Comparison of ENCODE assay signal across 8 cellular contexts in genomic region chr14:74905595-74906142, GRCh38. TPM values are rescaled to one million over a fixed set of nuclear protein-coding genes. Genes with fewer than 3 reads are reported as not detected.
A peak's percentile ranks its signal among the peaks of the same experiment; 100 is the strongest.
DNase-seq lines count a peak whose midpoint lies in the region; ATAC-seq and TF ChIP-seq lines count a peak whose summit lies in the region.

No MANE protein-coding gene starts in this region.

- H3K9me3 Mint-ChIP-seq in GM23338 (no peaks in the 10 kb centered on the region), osteocyte (ENCODE audit: unreplicated experiment) (no peaks in the 10 kb centered on the region)
- H3K9me3 Mint-ChIP-seq in activated T-helper 17 cell treated with anti-CD3 and anti-CD28 coated beads, Interleukin-2, amount 50 U/mL, for 72 hours, result no peaks in the 10 kb centered on the region

- DNase-seq in Ammon's horn (ENCODE audit: low spot score) (peak; percentile 73), GM23338 (ENCODE audit: low spot score) (peak; percentile 85), PC-3 (peak; percentile 68), fibroblast of the conjunctiva (ENCODE audit: low read depth) (peak; percentile 27), osteocyte (ENCODE audit: extremely low spot score, unreplicated experiment) (peak; percentile 89), tibial nerve (ENCODE audit: low spot score in 2 of 2) (peak; percentile 59 to 84)

- H2AFZ ChIP-seq in GM23338, result no peak overlapping the region
- no peak overlapping the region for H2AFZ ChIP-seq in PC-3 (ENCODE audit: low read length)

- H3K36me3 Mint-ChIP-seq in GM23338 (ENCODE audit: low read depth) (peaks cover 43% of the 10 kb centered on the region), osteocyte (ENCODE audit: unreplicated experiment) (peaks cover 22% of the 10 kb centered on the region)
- H3K36me3 Mint-ChIP-seq in activated T-helper 17 cell treated with anti-CD3 and anti-CD28 coated beads, Interleukin-2, amount 50 U/mL, for 72 hours (ENCODE audit: low read depth), result peaks cover 42% of the 10 kb centered on the region

- H3K79me2 ChIP-seq in GM23338 (replicated peaks; ENCODE audit: insufficient read depth), result no peaks in the 10 kb centered on the region
- H3K79me2 ChIP-seq in PC-3 (ENCODE audit: low read length), result no peaks in the 10 kb centered on the region

- H3K9me3 ChIP-seq in PC-3 (ENCODE audit: low read length) (no peaks in the 10 kb centered on the region), tibial nerve (no peaks in the 10 kb centered on the region)

- no peak overlapping the region for H3K4me3 Mint-ChIP-seq in GM23338
- no peak overlapping the region for H3K4me3 Mint-ChIP-seq in activated T-helper 17 cell treated with anti-CD3 and anti-CD28 coated beads, Interleukin-2, amount 50 U/mL, for 72 hours
- H3K4me3 Mint-ChIP-seq in osteocyte (ENCODE audit: unreplicated experiment), result no peak overlapping the region

- H3K4me2 ChIP-seq in GM23338 (no peak overlapping the region), PC-3 (ENCODE audit: low read length) (no peak overlapping the region)

- H3K4me1 Mint-ChIP-seq in GM23338 (peaks cover 8% of the 10 kb centered on the region), osteocyte (ENCODE audit: unreplicated experiment) (peaks cover 15% of the 10 kb centered on the region)
- H3K4me1 Mint-ChIP-seq in activated T-helper 17 cell treated with anti-CD3 and anti-CD28 coated beads, Interleukin-2, amount 50 U/mL, for 72 hours, result no peaks in the 10 kb centered on the region

- TF ChIP-seq CTCF in GM23338 (conservative IDR thresholded peaks at IDR 0.05; ENCODE audit: low read depth in 2 of 2) (peak; percentile 95 to 96), PC-3 (conservative IDR thresholded peaks at IDR 0.05; ENCODE audit: low read depth, low read length) (peak; percentile 98), osteocyte (IDR thresholded peaks at IDR 0.05) (peak; percentile 95), tibial nerve (IDR thresholded peaks at IDR 0.05) (peak; percentile 91 to 95 (median 94))

- H3K27me3 Mint-ChIP-seq in GM23338 (ENCODE audit: insufficient read depth, low read depth, poor library complexity), result peaks cover 9% of the 10 kb centered on the region
- H3K27me3 Mint-ChIP-seq in activated T-helper 17 cell treated with anti-CD3 and anti-CD28 coated beads, Interleukin-2, amount 50 U/mL, for 72 hours, result no peaks in the 10 kb centered on the region
- no peaks in the 10 kb centered on the region for H3K27me3 Mint-ChIP-seq in osteocyte (ENCODE audit: unreplicated experiment)

- no TSS peak for BruUV-seq in PC-3 (replicated peaks; lab: Mats Ljungman, UMichigan)

- intact Hi-C loops in PC-3 (cut with micrococcal nuclease), result loop anchor here (1.0 kb wide), 1 partner anchor 44 kb away; no protein-coding TSS in a partner anchor

- H3K36me3 ChIP-seq in GM23338 (ENCODE audit: insufficient read depth) (peaks cover 21% of the 10 kb centered on the region), PC-3 (ENCODE audit: low read depth, low read length) (peaks cover 28% of the 10 kb centered on the region), tibial nerve (peaks cover 0 to 49% (median 17%) of the 10 kb centered on the region in 3 donors)

- H3K27ac ChIP-seq in GM23338 (ENCODE audit: low read depth), result no peak overlapping the region
- H3K27ac ChIP-seq in PC-3 (ENCODE audit: low read length), result no peak overlapping the region
- peak overlapping the region in 2 of 4 donors; percentile 35 to 37 for H3K27ac ChIP-seq in tibial nerve

- H3F3A ChIP-seq in GM23338 (replicated peaks; ENCODE audit: low read depth) (0 out of 2 replicates have a peak, but pooled peaks cover 3% of the 10 kb centered on the region), PC-3 (ENCODE audit: low read length, unreplicated experiment) (no peaks in the 10 kb centered on the region)

- POLR2A ChIA-PET in PC-3 (lab: Charles Lee; ENCODE audit: unreplicated experiment), result no interaction called here

- TF ChIP-seq POLR2A in tibial nerve (IDR thresholded peaks at IDR 0.05), result no peak

- H4K20me1 ChIP-seq in GM23338 (replicated peaks; ENCODE audit: insufficient read depth) (peaks cover 6% of the 10 kb centered on the region), PC-3 (ENCODE audit: low read length) (no peaks in the 10 kb centered on the region)

- H3K27ac Mint-ChIP-seq in GM23338 (no peak overlapping the region), osteocyte (ENCODE audit: unreplicated experiment) (no peak overlapping the region)
- H3K27ac Mint-ChIP-seq in activated T-helper 17 cell treated with anti-CD3 and anti-CD28 coated beads, Interleukin-2, amount 50 U/mL, for 72 hours, result peak overlapping the region; percentile 33

- no peaks in the 10 kb centered on the region for H3K27me3 ChIP-seq in GM23338 (ENCODE audit: insufficient read depth)
- H3K27me3 ChIP-seq in PC-3 (ENCODE audit: low read length), result no peaks in the 10 kb centered on the region
- H3K27me3 ChIP-seq in tibial nerve, result no peaks in the 10 kb centered on the region

- CTCF ChIA-PET in PC-3 (lab: Charles Lee), result interaction anchor here (0.6 to 2.3 kb wide), 6 partner anchors 17 to 46 kb away, joined by 3 to 56 read pairs (median 6); partner anchors contain the start of gene RPS6KL1

- H3K4me1 ChIP-seq in GM23338 (ENCODE audit: insufficient read depth) (no peaks in the 10 kb centered on the region), PC-3 (ENCODE audit: insufficient read depth, low read length) (no peaks in the 10 kb centered on the region), tibial nerve (peaks cover 0 to 28% (median 7%) of the 10 kb centered on the region in 4 donors)

- TF ChIP-seq EP300 in tibial nerve (IDR thresholded peaks at IDR 0.05), result no peak

- H3K4me3 ChIP-seq in GM23338 (no peak overlapping the region), PC-3 (ENCODE audit: low read length) (no peak overlapping the region), tibial nerve (no peak overlapping the region)

- peak; percentile 65 for ATAC-seq in GM23338
- ATAC-seq in PC-3, result peak; percentile 68
- peak; percentile 69 for ATAC-seq in activated T-helper 17 cell treated with anti-CD3 and anti-CD28 coated beads, Interleukin-2, amount 50 U/mL, for 72 hours (replicated peaks)
- ATAC-seq in GM21360 (IDR thresholded peaks at IDR 0.05; ENCODE audit: unreplicated experiment), result no peak

- 37 to 51% methylated on average over 10 to 14 of the region's 14 CpGs for WGBS in tibial nerve, 2 donors

- no peak overlapping the region for H3K9ac ChIP-seq in PC-3 (ENCODE audit: low read length)

- H3K9me2 ChIP-seq in GM23338 (ENCODE audit: insufficient read depth) (no peaks in the 10 kb centered on the region), PC-3 (replicated peaks; ENCODE audit: low read length) (no peaks in the 10 kb centered on the region)

TF ChIP-seq in GM23338, 12 proteins besides CTCF, POLR2A, EP300 and RAD21:
- no peak for TF ChIP-seq POLR2AphosphoS5 (IDR thresholded peaks at IDR 0.05; ENCODE audit: low read depth)
- 0 out of 2 replicates have a peak, but pooled peaks have one; percentile 11 for TF ChIP-seq CREB1 (CRISPR knock-in tag; IDR thresholded peaks at IDR 0.05; ENCODE audit: low read depth)
- TF ChIP-seq ZNF331 (CRISPR knock-in tag; IDR thresholded peaks at IDR 0.05; ENCODE audit: low read depth), result no peak
- no peak for TF ChIP-seq STAT1 (IDR thresholded peaks at IDR 0.05; ENCODE audit: unreplicated experiment)
- no peak for TF ChIP-seq ETS1 (IDR thresholded peaks at IDR 0.05)
- TF ChIP-seq NANOG (IDR thresholded peaks at IDR 0.05; ENCODE audit: borderline replicate concordance), result no peak
TF ChIP-seq in GM23338: peak in this region for 1.

RNA-seq across cellular contexts. Expression of gene RPS6KL1, which starts 17.4 kb away (rescaled TPM):
- 6.5 and 11.6 TPM in 2 replicates for total RNA-seq in GM23338 (2014; rRNA removed; shearing (Covaris generic))
- polyA plus RNA-seq in GM23338 (2016; fragmentation: Nextera tagmentation; extraction: Ambion mirVana), result 4.6 and 5.6 TPM in 2 replicates
- total RNA-seq in PC-3 (2014; rRNA removed), result 16.0 and 17.9 TPM in 2 replicates
- 1 to 10 TPM in 1 of 2 donors, under 1 TPM in 1; 0.79 to 3.2 TPM for total RNA-seq in activated T-helper 17 cell treated with anti-CD3 and anti-CD28 coated beads, Interleukin-2, amount 50 U/mL, for 72 hours
- total RNA-seq in osteocyte, result 0.65 and 0.97 TPM in 2 replicates
- total RNA-seq in tibial nerve, result 10 to 100 TPM in 2 of 4 donors, 1 to 10 TPM in 2; 2.0 to 20.7 (median 7.7) TPM

RNA-seq across cellular contexts. Expression of gene DLST, which starts 24.0 kb away (rescaled TPM):
- 102 and 106 TPM in 2 replicates for total RNA-seq in GM23338 (2014; rRNA removed; shearing (Covaris generic))
- 11.2 TPM in 2 replicates for polyA plus RNA-seq in GM23338 (2016; fragmentation: Nextera tagmentation; extraction: Ambion mirVana)
- total RNA-seq in PC-3 (2014; rRNA removed), result 56.9 and 61.1 TPM in 2 replicates
- total RNA-seq in activated T-helper 17 cell treated with anti-CD3 and anti-CD28 coated beads, Interleukin-2, amount 50 U/mL, for 72 hours, result 100 to 1,000 TPM; 102 to 132 TPM
- total RNA-seq in osteocyte, result 101 and 107 TPM in 2 replicates
- total RNA-seq in tibial nerve, result 10 to 100 TPM; 73.5 to 94.8 (median 87.2) TPM

RNA-seq across cellular contexts. Expression of gene PROX2, which starts 29.7 kb away (rescaled TPM):
- total RNA-seq in GM23338 (2014; rRNA removed; shearing (Covaris generic)), result 0.31 TPM in 1 of 2 replicates, not detected in the other
- 0.06 and 0.09 TPM in 2 replicates for polyA plus RNA-seq in GM23338 (2016; fragmentation: Nextera tagmentation; extraction: Ambion mirVana)
- total RNA-seq in PC-3 (2014; rRNA removed) (not detected in 2 replicates), osteocyte (not detected in 2 replicates), tibial nerve (not detected)
- under 1 TPM; 0.71 TPM for total RNA-seq in activated T-helper 17 cell treated with anti-CD3 and anti-CD28 coated beads, Interleukin-2, amount 50 U/mL, for 72 hours

RNA-seq across cellular contexts. Expression of gene PGF, which starts 49.7 kb away (rescaled TPM):
- total RNA-seq in GM23338 (2014; rRNA removed; shearing (Covaris generic)), result 6.3 and 9.5 TPM in 2 replicates
- polyA plus RNA-seq in GM23338 (2016; fragmentation: Nextera tagmentation; extraction: Ambion mirVana), result 2.9 and 5.1 TPM in 2 replicates
- total RNA-seq in PC-3 (2014; rRNA removed) (0.26 and 1.5 TPM in 2 replicates), osteocyte (3.5 and 3.9 TPM in 2 replicates), tibial nerve (10 to 100 TPM; 13.2 to 39.5 (median 18.0) TPM)
- total RNA-seq in activated T-helper 17 cell treated with anti-CD3 and anti-CD28 coated beads, Interleukin-2, amount 50 U/mL, for 72 hours, result under 1 TPM; 0.40 to 0.48 TPM

Comparison
In these comparisons a context has a peak if more than half of its experiments do, and no peak if none do; other contexts are left out.
1. DNase-seq: peak in every context shown above with its lines; median percentile 89 in osteocyte; 85 in GM23338; 73 in Ammon's horn; 72 in tibial nerve; 68 in PC-3; 27 in fibroblast of the conjunctiva.